ENCODE assay signal across 10 cellular contexts in the genomic region with DNA sequence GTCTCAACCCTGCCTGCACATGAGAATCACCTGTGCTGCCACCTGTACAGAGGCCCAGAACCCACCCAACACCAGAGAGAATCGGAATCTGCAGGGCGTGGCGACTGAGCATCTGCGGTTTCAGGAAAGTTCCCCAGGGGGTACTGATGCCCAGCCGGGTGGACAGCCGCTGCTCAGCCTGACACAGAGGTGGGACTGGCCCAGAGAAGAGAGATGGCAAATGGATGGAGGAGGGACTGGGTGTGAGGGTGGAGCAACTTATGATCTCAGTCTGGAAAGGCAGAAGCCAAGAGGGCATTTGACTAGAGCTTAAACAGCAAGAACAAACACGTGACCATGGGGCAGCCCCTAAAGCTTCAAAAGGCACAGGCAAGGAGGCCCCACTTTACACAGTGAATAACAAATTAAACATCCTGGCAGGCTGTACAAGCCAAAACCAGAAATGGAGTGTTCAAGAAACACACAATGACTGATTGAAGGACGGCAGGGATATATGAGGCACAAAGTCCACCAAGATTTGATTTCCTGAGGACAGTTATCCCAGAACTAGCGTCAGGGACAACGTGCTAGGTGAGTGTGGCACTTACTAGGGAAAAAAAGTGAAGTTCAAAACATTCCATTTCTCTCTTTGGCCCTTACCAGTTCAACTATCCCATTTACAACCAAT. TPM values are rescaled to one million over a fixed set of nuclear protein-coding genes. Genes with fewer than 3 reads are reported as not detected.
A peak's percentile ranks its signal among the peaks of the same experiment; 100 is the strongest.
DNase-seq lines count a peak whose midpoint lies in the region; ATAC-seq, FAIRE-seq and TF ChIP-seq lines count a peak whose summit lies in the region.
"Had no signal": no experiment of that assay in that cellular context is flagged by ENCODE, and none has a peak within 500 bp of the region (broad histone marks: within the 10 kb centered on the region; RNA-seq: fewer than 3 reads in every experiment).

No MANE protein-coding gene starts in this region.

- peaks cover 33% of the 10 kb centered on the region for H3K36me3 Mint-ChIP-seq in activated CD8-positive, alpha-beta memory T cell treated with anti-CD3 and anti-CD28 coated beads, Interleukin-2, amount 10 ng/mL, durations not matched to agents 7 days and 5 days
- H3K36me3 Mint-ChIP-seq in activated CD8-positive, alpha-beta T cell treated with anti-CD3 and anti-CD28 coated beads for 36 hours (ENCODE audit: low read depth): peaks cover 59% of the 10 kb centered on the region

- H3K4me1 ChIP-seq in kidney (ENCODE audit: control insufficient read depth in 1 of 2, insufficient read depth in 1 of 2, low read depth in 1 of 2, low read length in 2 of 2): peaks cover 20 to 27% of the 10 kb centered on the region in 2 donors

- H3K27ac ChIP-seq in kidney (ENCODE audit: low read depth in 2 of 2, low read length in 2 of 2): no peak overlapping the region
- H3K27ac ChIP-seq in caudate nucleus (ENCODE audit: low read depth, low read length): no peak overlapping the region
- H3K27ac ChIP-seq: vagina had no signal

- H3K27me3 Mint-ChIP-seq in activated CD8-positive, alpha-beta memory T cell treated with anti-CD3 and anti-CD28 coated beads, Interleukin-2, amount 10 ng/mL, durations not matched to agents 7 days and 5 days: no peaks in the 10 kb centered on the region
- no peaks in the 10 kb centered on the region for H3K27me3 Mint-ChIP-seq in activated CD8-positive, alpha-beta T cell treated with anti-CD3 and anti-CD28 coated beads for 36 hours

- CTCF ChIA-PET in activated CD8-positive, alpha-beta memory T cell treated with anti-CD3 and anti-CD28 coated beads, Interleukin-2, amount 10 ng/mL, durations not matched to agents 7 days and 5 days (lab: Charles Lee): interaction anchor here (0.9 to 6.0 kb wide), 4 partner anchors 8 to 48 kb away, joined by 3 to 71 read pairs (median 6); no protein-coding TSS in a partner anchor
- CTCF ChIA-PET in activated CD8-positive, alpha-beta T cell treated with anti-CD3 and anti-CD28 coated beads for 36 hours (lab: Charles Lee): interaction anchor here (0.7 to 1.4 kb wide), 6 partner anchors 8 to 171 kb away, joined by 3 to 8 read pairs (median 4); no protein-coding TSS in a partner anchor

- peaks cover 2 to 6% of the 10 kb centered on the region in 2 donors for H3K36me3 ChIP-seq in kidney (ENCODE audit: control insufficient read depth in 1 of 2, insufficient read depth in 2 of 2, low read length in 2 of 2)
- H3K36me3 ChIP-seq: vagina had no signal

- H3K4me3 ChIP-seq in kidney (ENCODE audit: low read length in 2 of 2): no peak overlapping the region
- H3K4me3 ChIP-seq: vagina had no signal

- no peak for DNase-seq in activated CD8-positive, alpha-beta memory T cell treated with anti-CD3 and anti-CD28 coated beads, Interleukin-2, amount 10 ng/mL, durations not matched to agents 7 days and 5 days
- no peak for DNase-seq in activated CD8-positive, alpha-beta memory T cell treated with anti-CD3 and anti-CD28 coated beads for 24 hours
- DNase-seq in activated CD8-positive, alpha-beta T cell treated with anti-CD3 and anti-CD28 coated beads for 36 hours: peak; percentile 89
- DNase-seq in kidney (peak; percentile 52), caudate nucleus (lab: John Stamatoyannopoulos, UW) (no peak), NCI-H2171 treated with DMSO at 0.1 percent for 48 hours (lab: John Stamatoyannopoulos, UW) (no peak)
- peak; percentile 57 for DNase-seq in stimulated activated naive CD8-positive, alpha-beta T cell treated with anti-CD3 and anti-CD28 coated beads, Interleukin-15, Interleukin-2, amounts not matched to agents 100 U/mL and 50 U/mL, for 24 hours
- DNase-seq: anterior cingulate cortex had no signal

- H3K9me3 ChIP-seq in kidney (ENCODE audit: control insufficient read depth in 1 of 2, low read length in 2 of 2): no peaks in the 10 kb centered on the region
- H3K9me3 ChIP-seq: vagina had no signal

- no peak for ATAC-seq in activated CD8-positive, alpha-beta memory T cell treated with anti-CD3 and anti-CD28 coated beads, Interleukin-2, amount 10 ng/mL, durations not matched to agents 7 days and 5 days
- peak; percentile 60 for ATAC-seq in activated CD8-positive, alpha-beta T cell treated with anti-CD3 and anti-CD28 coated beads for 36 hours
- peak; percentile 61 for ATAC-seq in stimulated activated naive CD8-positive, alpha-beta T cell treated with anti-CD3 and anti-CD28 coated beads, Interleukin-15, Interleukin-2, amounts not matched to agents 100 U/mL and 50 U/mL, for 24 hours
- no peak for ATAC-seq in HG02938 (IDR thresholded peaks at IDR 0.05; ENCODE audit: unreplicated experiment)

- no peak for TF ChIP-seq CTCF in activated CD8-positive, alpha-beta T cell treated with anti-CD3 and anti-CD28 coated beads for 36 hours (IDR thresholded peaks at IDR 0.05)
- TF ChIP-seq CTCF in kidney (IDR thresholded peaks at IDR 0.05; ENCODE audit: borderline replicate concordance, extremely low read depth, insufficient read depth): no peak

- no peaks in the 10 kb centered on the region for H3K9me3 Mint-ChIP-seq in activated CD8-positive, alpha-beta memory T cell treated with anti-CD3 and anti-CD28 coated beads, Interleukin-2, amount 10 ng/mL, durations not matched to agents 7 days and 5 days (ENCODE audit: low read depth)
- H3K9me3 Mint-ChIP-seq in activated CD8-positive, alpha-beta T cell treated with anti-CD3 and anti-CD28 coated beads for 36 hours: no peaks in the 10 kb centered on the region

- H3K9ac ChIP-seq in kidney (ENCODE audit: low read length in 2 of 2): no peak overlapping the region

- intact Hi-C loops in activated CD8-positive, alpha-beta T cell treated with anti-CD3 and anti-CD28 coated beads for 36 hours (cut with micrococcal nuclease): loop anchor here (5.0 to 10.0 kb wide), 2 partner anchors 70 to 183 kb away; a partner anchor contains a TSS
- intact Hi-C loops in kidney (cut with DNase I): no loop called here

- peak overlapping the region; percentile 60 for H3K27ac Mint-ChIP-seq in activated CD8-positive, alpha-beta memory T cell treated with anti-CD3 and anti-CD28 coated beads, Interleukin-2, amount 10 ng/mL, durations not matched to agents 7 days and 5 days
- H3K27ac Mint-ChIP-seq in activated CD8-positive, alpha-beta T cell treated with anti-CD3 and anti-CD28 coated beads for 36 hours: peak overlapping the region; percentile 88

- no peak for FAIRE-seq in kidney (lab: Jason Lieb, UNC)

- H3K4me1 Mint-ChIP-seq in activated CD8-positive, alpha-beta memory T cell treated with anti-CD3 and anti-CD28 coated beads, Interleukin-2, amount 10 ng/mL, durations not matched to agents 7 days and 5 days: peaks cover 67% of the 10 kb centered on the region
- H3K4me1 Mint-ChIP-seq in activated CD8-positive, alpha-beta T cell treated with anti-CD3 and anti-CD28 coated beads for 36 hours (ENCODE audit: low read depth): peaks cover 68% of the 10 kb centered on the region

- POLR2A ChIA-PET in activated CD8-positive, alpha-beta T cell treated with anti-CD3 and anti-CD28 coated beads for 36 hours (lab: Charles Lee): interaction anchor here (1.0 to 3.1 kb wide), 4 partner anchors 11 to 27 kb away, joined by 3 to 11 read pairs (median 4); no protein-coding TSS in a partner anchor

- H3K4me3 Mint-ChIP-seq in activated CD8-positive, alpha-beta memory T cell treated with anti-CD3 and anti-CD28 coated beads, Interleukin-2, amount 10 ng/mL, durations not matched to agents 7 days and 5 days: peak overlapping the region; percentile 90
- H3K4me3 Mint-ChIP-seq in activated CD8-positive, alpha-beta T cell treated with anti-CD3 and anti-CD28 coated beads for 36 hours: peak overlapping the region; percentile 95

RNA-seq across cellular contexts. Expression of a gene that starts 3.1 kb away (rescaled TPM):
- total RNA-seq in activated CD8-positive, alpha-beta memory T cell treated with anti-CD3 and anti-CD28 coated beads, Interleukin-2, amount 10 ng/mL, durations not matched to agents 7 days and 5 days: 100 to 1,000 TPM in 1 of 2 experiments, 10 to 100 TPM in 1; 97.8 to 108 TPM
- total RNA-seq in activated CD8-positive, alpha-beta T cell treated with anti-CD3 and anti-CD28 coated beads for 36 hours: 10 to 100 TPM; 74.3 to 87.5 TPM
- 69.7 TPM for total RNA-seq in kidney
- polyA plus RNA-seq in kidney (ENCODE audit: insufficient read depth, low read depth, low replicate concordance): 33.7 TPM

Comparison
In these comparisons a context has a peak if more than half of its experiments do, and no peak if none do; other contexts are left out.
1. ATAC-seq: peak in activated CD8-positive, alpha-beta T cell treated with anti-CD3 and anti-CD28 coated beads for 36 hours (single experiment) and stimulated activated naive CD8-positive, alpha-beta T cell treated with anti-CD3 and anti-CD28 coated beads, Interleukin-15, Interleukin-2, amounts not matched to agents 100 U/mL and 50 U/mL, for 24 hours (single experiment); none in activated CD8-positive, alpha-beta memory T cell treated with anti-CD3 and anti-CD28 coated beads, Interleukin-2, amount 10 ng/mL, durations not matched to agents 7 days and 5 days (single experiment) and HG02938 (single experiment).
2. DNase-seq: peak in activated CD8-positive, alpha-beta T cell treated with anti-CD3 and anti-CD28 coated beads for 36 hours (single experiment), kidney (single experiment) and stimulated activated naive CD8-positive, alpha-beta T cell treated with anti-CD3 and anti-CD28 coated beads, Interleukin-15, Interleukin-2, amounts not matched to agents 100 U/mL and 50 U/mL, for 24 hours (single experiment); none in activated CD8-positive, alpha-beta memory T cell treated with anti-CD3 and anti-CD28 coated beads, Interleukin-2, amount 10 ng/mL, durations not matched to agents 7 days and 5 days (single experiment), activated CD8-positive, alpha-beta memory T cell treated with anti-CD3 and anti-CD28 coated beads for 24 hours (single experiment), caudate nucleus (0 of 61) and NCI-H2171 treated with DMSO at 0.1 percent for 48 hours (single experiment).